8 cellular contexts compared by ENCODE assay signal in genomic region chr1:231628207-231628876, GRCh38. TPM values are rescaled to one million over a fixed set of nuclear protein-coding genes. Genes with fewer than 3 reads are reported as not detected.
DNase-seq lines count a peak whose midpoint lies in the region; ATAC-seq, FAIRE-seq and TF ChIP-seq lines count a peak whose summit lies in the region.

No MANE protein-coding gene starts in this region.

- no peaks in the 10 kb centered on the region for H3K9me3 ChIP-seq in astrocyte (ENCODE audit: insufficient read depth, low read depth, low read length)

- H3K36me3 ChIP-seq in astrocyte (ENCODE audit: insufficient read depth, low read length), result no peaks in the 10 kb centered on the region

- peaks cover 25% of the 10 kb centered on the region for H3K4me1 Mint-ChIP-seq in astrocyte (ENCODE audit: low read depth, unreplicated experiment)

- peak overlapping the region; percentile 98 for H3K4me2 ChIP-seq in astrocyte (ENCODE audit: low read length)

- H3K27me3 Mint-ChIP-seq in astrocyte (ENCODE audit: low read depth, unreplicated experiment), result peaks cover 8% of the 10 kb centered on the region

- H3K4me3 Mint-ChIP-seq in astrocyte (ENCODE audit: unreplicated experiment), result peak overlapping the region; percentile 95

- peaks cover 2% of the 10 kb centered on the region for H3K9me3 Mint-ChIP-seq in astrocyte (ENCODE audit: unreplicated experiment)

- DNase-seq in DMS53 (lab: John Stamatoyannopoulos, UW) (peak; percentile 84), RPMI7951 (ENCODE audit: low read depth) (peak; percentile 60), astrocyte (ENCODE audit: low read depth) (no peak), frontal cortex (ENCODE audit: low spot score in 2 of 2) (no peak), mesenteric fat pad (ENCODE audit: low spot score) (no peak)
- DNase-seq in stimulated activated CD4-positive, alpha-beta T cell treated with anti-CD3 and anti-CD28 coated beads, Interleukin-12 subunit alpha, Interleukin-12 subunit beta, amount 100 ng/mL, for 24 hours (ENCODE audit: low read depth in 2 of 2), result peak; percentile 45 to 55

- H4K20me1 ChIP-seq in astrocyte (ENCODE audit: insufficient read depth, low read length), result no peaks in the 10 kb centered on the region

- peaks cover 3% of the 10 kb centered on the region for H3K4me1 ChIP-seq in astrocyte (ENCODE audit: insufficient read depth, low read length)

- H2AFZ ChIP-seq in astrocyte (ENCODE audit: low read depth, low read length), result no peak overlapping the region

- H3K9ac ChIP-seq in astrocyte (ENCODE audit: low read length), result no peak overlapping the region

- no peaks in the 10 kb centered on the region for H3K79me2 ChIP-seq in astrocyte (ENCODE audit: insufficient read depth, low read length)

- ATAC-seq in HG02852 (IDR thresholded peaks at IDR 0.05; ENCODE audit: unreplicated experiment) (no peak), GM19328 (IDR thresholded peaks at IDR 0.05; ENCODE audit: unreplicated experiment) (no peak)

- no peak for TF ChIP-seq CTCF in astrocyte (IDR thresholded peaks at IDR 0.05; ENCODE audit: insufficient read depth, low read depth, low read length)

- no peaks in the 10 kb centered on the region for H3K27me3 ChIP-seq in astrocyte (ENCODE audit: insufficient read depth, low read length)

- H3K36me3 Mint-ChIP-seq in astrocyte (ENCODE audit: low read depth, unreplicated experiment), result peaks cover under 1% of the 10 kb centered on the region

- FAIRE-seq in astrocyte (lab: Jason Lieb, UNC) (no peak), frontal cortex (lab: Jason Lieb, UNC) (no peak)

- H3K27ac ChIP-seq in astrocyte (ENCODE audit: low read depth, low read length), result no peak overlapping the region

- H3K27ac Mint-ChIP-seq in astrocyte (ENCODE audit: unreplicated experiment), result no peak overlapping the region

- no peak overlapping the region for H3K4me3 ChIP-seq in astrocyte (ENCODE audit: insufficient read depth, low read depth, low read length)

RNA-seq across cellular contexts. Expression of gene DISC1, which starts 1.8 kb away (rescaled TPM):
- total RNA-seq in RPMI7951 (2014; rRNA removed; shearing (Covaris generic)), result 1.9 and 2.1 TPM in 2 replicates
- total RNA-seq in astrocyte, result 8.3 and 9.1 TPM in 2 replicates
- total RNA-seq in frontal cortex, result 5.3 TPM
- 13.0 TPM for total RNA-seq in mesenteric fat pad

Comparison
In these comparisons a context has a peak if more than half of its experiments do, and no peak if none do; other contexts are left out.
1. DNase-seq: peak in DMS53 (single experiment), RPMI7951 (single experiment) and stimulated activated CD4-positive, alpha-beta T cell treated with anti-CD3 and anti-CD28 coated beads, Interleukin-12 subunit alpha, Interleukin-12 subunit beta, amount 100 ng/mL, for 24 hours (2 of 2); none in astrocyte (single experiment), frontal cortex (0 of 2) and mesenteric fat pad (single experiment).